1 cellular context compared by ENCODE assay signal in the genomic region with DNA sequence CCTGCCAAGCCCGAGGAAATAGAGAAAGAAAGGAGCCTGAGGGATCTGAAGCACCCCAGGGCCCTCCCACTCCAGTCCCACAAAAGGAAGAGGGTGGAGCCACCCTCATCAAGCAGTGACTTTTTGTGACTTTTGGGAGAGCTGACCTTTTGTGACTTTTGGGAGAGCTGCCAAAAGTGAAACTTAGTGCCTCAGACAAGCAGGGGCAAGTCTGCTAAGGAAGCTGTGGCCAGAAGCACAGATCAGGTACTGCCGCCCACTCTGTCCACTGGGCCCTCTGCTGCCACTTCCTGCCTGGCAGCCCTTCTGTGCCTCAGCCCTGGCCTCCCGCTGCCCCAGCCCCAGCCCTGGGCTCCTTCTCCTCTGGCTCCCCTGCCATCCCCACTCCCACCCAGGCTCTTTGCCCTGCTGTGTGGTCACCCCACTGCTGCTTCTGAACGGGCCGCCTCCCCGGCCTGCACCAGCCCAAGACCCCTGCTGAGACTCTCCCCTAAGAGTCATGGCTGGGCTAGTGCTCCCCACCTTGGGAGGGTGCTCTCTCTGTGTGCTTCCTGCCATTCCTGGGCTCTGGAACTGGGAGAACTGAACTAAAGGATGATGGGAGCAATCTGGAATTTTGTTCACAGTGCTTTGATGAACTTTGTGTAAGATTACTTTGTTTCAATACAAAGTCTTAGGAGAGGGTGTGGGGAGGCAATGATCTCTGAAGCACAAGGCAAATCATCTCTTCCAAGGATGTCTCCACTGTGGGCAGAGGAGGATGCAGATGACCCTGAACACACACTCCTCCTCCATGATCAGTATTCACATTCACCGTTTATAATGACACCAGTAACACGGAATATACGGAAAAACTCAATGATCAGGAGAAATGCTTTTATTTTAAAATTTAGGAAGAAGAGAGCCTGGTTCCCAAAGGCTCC.
TF ChIP-seq lines count a peak whose summit lies in the region.

TSS of gene APOBEC3H (plus strand) at position 147 of the 923 bp plus-strand sequence. CDS start 3,035 bp downstream, outside the sequence.

TF ChIP-seq in H1, 55 proteins besides CTCF, POLR2A, EP300 and RAD21:
- no peak for TF ChIP-seq EGR1 (IDR thresholded peaks at IDR 0.05; ENCODE audit: borderline replicate concordance, low read depth, low read length)
- TF ChIP-seq SIN3A (conservative IDR thresholded peaks at IDR 0.05 in 1 of 2, IDR thresholded peaks at IDR 0.05 in 1 of 2; ENCODE audit: low read depth in 1 of 2, low read length in 2 of 2) = no peak
- TF ChIP-seq POU5F1 (IDR thresholded peaks at IDR 0.05; ENCODE audit: low read depth, low read length) = no peak
- no peak for TF ChIP-seq TCF12 (IDR thresholded peaks at IDR 0.05; ENCODE audit: low read depth, low read length)
- no peak for TF ChIP-seq PHF8 (conservative IDR thresholded peaks at IDR 0.05; ENCODE audit: low read depth, low read length)
- no peak for TF ChIP-seq SRF (IDR thresholded peaks at IDR 0.05; ENCODE audit: low read depth, low read length)
- no peak for TF ChIP-seq RNF2 (IDR thresholded peaks at IDR 0.05; ENCODE audit: borderline replicate concordance, low read depth, low read length, missing control alignments, poor library complexity, severe bottlenecking)
- no peak for TF ChIP-seq CHD2 (IDR thresholded peaks at IDR 0.05; ENCODE audit: low read length)
- TF ChIP-seq CTBP2 (IDR thresholded peaks at IDR 0.05; ENCODE audit: borderline replicate concordance, insufficient read depth, insufficient read length, low read length) = no peak
- no peak for TF ChIP-seq HDAC6 (IDR thresholded peaks at IDR 0.05; ENCODE audit: low read depth, low read length)
- TF ChIP-seq SP1 (IDR thresholded peaks at IDR 0.05; ENCODE audit: low read depth, low read length) = no peak
- TF ChIP-seq, protein P1, sequence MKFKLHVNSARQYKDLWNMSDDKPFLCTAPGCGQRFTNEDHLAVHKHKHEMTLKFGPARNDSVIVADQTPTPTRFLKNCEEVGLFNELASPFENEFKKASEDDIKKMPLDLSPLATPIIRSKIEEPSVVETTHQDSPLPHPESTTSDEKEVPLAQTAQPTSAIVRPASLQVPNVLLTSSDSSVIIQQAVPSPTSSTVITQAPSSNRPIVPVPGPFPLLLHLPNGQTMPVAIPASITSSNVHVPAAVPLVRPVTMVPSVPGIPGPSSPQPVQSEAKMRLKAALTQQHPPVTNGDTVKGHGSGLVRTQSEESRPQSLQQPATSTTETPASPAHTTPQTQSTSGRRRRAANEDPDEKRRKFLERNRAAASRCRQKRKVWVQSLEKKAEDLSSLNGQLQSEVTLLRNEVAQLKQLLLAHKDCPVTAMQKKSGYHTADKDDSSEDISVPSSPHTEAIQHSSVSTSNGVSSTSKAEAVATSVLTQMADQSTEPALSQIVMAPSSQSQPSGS (IDR thresholded peaks at IDR 0.05; ENCODE audit: low read length) = no peak
- TF ChIP-seq, protein P2, sequence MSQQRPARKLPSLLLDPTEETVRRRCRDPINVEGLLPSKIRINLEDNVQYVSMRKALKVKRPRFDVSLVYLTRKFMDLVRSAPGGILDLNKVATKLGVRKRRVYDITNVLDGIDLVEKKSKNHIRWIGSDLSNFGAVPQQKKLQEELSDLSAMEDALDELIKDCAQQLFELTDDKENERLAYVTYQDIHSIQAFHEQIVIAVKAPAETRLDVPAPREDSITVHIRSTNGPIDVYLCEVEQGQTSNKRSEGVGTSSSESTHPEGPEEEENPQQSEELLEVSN (IDR thresholded peaks at IDR 0.05) = no peak
- no peak for TF ChIP-seq BACH1 (IDR thresholded peaks at IDR 0.05; ENCODE audit: low read length)
